ENCODE assay signal across 8 cellular contexts in genomic region chr17:49703557-49704277, GRCh38. TPM values are rescaled to one million over a fixed set of nuclear protein-coding genes. Genes with fewer than 3 reads are reported as not detected.
DNase-seq lines count a peak whose midpoint lies in the region; ATAC-seq and TF ChIP-seq lines count a peak whose summit lies in the region.

No MANE protein-coding gene starts in this region.

- in situ Hi-C loops in GM23248 (cut with MboI): loop anchor here (10.0 kb wide), 1 partner anchor 141 kb away; the partner anchor contains the start of gene TAC4

- H3K4me3 ChIP-seq in BJ (ENCODE audit: low read depth, low read length): no peak overlapping the region
- H3K4me3 ChIP-seq in GM23248: no peak overlapping the region
- no peak overlapping the region for H3K4me3 ChIP-seq in fibroblast of pulmonary artery (replicated peaks; ENCODE audit: low read depth, low read length)
- H3K4me3 ChIP-seq in testis: no peak overlapping the region

- H3K36me3 ChIP-seq in BJ (ENCODE audit: control insufficient read depth, insufficient read depth, low read length) (peaks cover 28% of the 10 kb centered on the region), GM23248 (ENCODE audit: low read depth) (peaks cover 27% of the 10 kb centered on the region), testis (ENCODE audit: low read depth, missing control alignments) (no peaks in the 10 kb centered on the region)

- H3K79me2 ChIP-seq in GM23248 (ENCODE audit: insufficient read depth): peaks cover 25% of the 10 kb centered on the region

- H3K4me2 ChIP-seq in GM23248 (ENCODE audit: unreplicated experiment): no peak overlapping the region

- DNase-seq in BJ (ENCODE audit: low read depth): no peak
- DNase-seq in GM23248: peak; percentile 73
- no peak for DNase-seq in RWPE1 (ENCODE audit: low spot score)
- peak; percentile 64 for DNase-seq in fibroblast of pulmonary artery (ENCODE audit: low read depth)
- peak; percentile 66 for DNase-seq in testis
- DNase-seq in middle frontal gyrus (ENCODE audit: extremely low spot score, low spot score): no peak

- CTCF ChIA-PET in BJ (lab: Yijun Ruan, JAX) (interaction anchor here (0.6 to 26.0 kb wide), 9 partner anchors 8 to 466 kb away, joined by 3 to 638 read pairs (median 7); partner anchors contain the start of gene NXPH3), RWPE1 (lab: Yijun Ruan, JAX) (interaction anchor here (0.9 to 1.8 kb wide), 6 partner anchors 12 to 294 kb away, joined by 3 to 7 read pairs (median 3); no protein-coding TSS in a partner anchor)

- intact Hi-C loops in testis (cut with DNase I; ENCODE audit: low total_unique reads): loop anchor here (5.0 kb wide), 1 partner anchor 149 kb away; no protein-coding TSS in a partner anchor

- ATAC-seq in HG02973 (IDR thresholded peaks at IDR 0.05; ENCODE audit: unreplicated experiment): no peak
- ATAC-seq in GM19023 (IDR thresholded peaks at IDR 0.05; ENCODE audit: unreplicated experiment): no peak

- H3F3A ChIP-seq in GM23248 (ENCODE audit: insufficient read depth): 0 out of 2 replicates have a peak, but pooled peaks cover 4% of the 10 kb centered on the region

- H3K4me1 ChIP-seq in GM23248 (ENCODE audit: insufficient read depth) (peaks cover 10% of the 10 kb centered on the region), testis (peaks cover 14% of the 10 kb centered on the region)

- H3K9ac ChIP-seq in GM23248: no peak overlapping the region

- H3K27me3 ChIP-seq in BJ (ENCODE audit: control insufficient read depth, insufficient read depth, low read length): no peaks in the 10 kb centered on the region
- no peaks in the 10 kb centered on the region for H3K27me3 ChIP-seq in GM23248 (replicated peaks; ENCODE audit: insufficient read depth)
- H3K27me3 ChIP-seq in testis: no peaks in the 10 kb centered on the region

- H3K9me3 ChIP-seq in GM23248 (ENCODE audit: low read depth) (no peaks in the 10 kb centered on the region), testis (no peaks in the 10 kb centered on the region)

- no peak for TF ChIP-seq POLR2A in testis (IDR thresholded peaks at IDR 0.05)

- H2AFZ ChIP-seq in GM23248: no peak overlapping the region

- POLR2A ChIA-PET in BJ (lab: Charles Lee): no interaction called here
- POLR2A ChIA-PET in RWPE1 (lab: Yijun Ruan, JAX; ENCODE audit: low non-redundant PET): interaction anchor here (0.5 kb wide), 1 partner anchor 195 kb away, joined by 3 read pairs; no protein-coding TSS in a partner anchor

- H3K9me2 ChIP-seq in GM23248 (ENCODE audit: insufficient read depth): no peaks in the 10 kb centered on the region

- WGBS in GM23248 (ENCODE audit: low coverage in 1 of 2, low lambda C conversion rate in 2 of 2, missing lambda C conversion rate in 2 of 2), 2 experiments: 51 to 53% methylated on average over 6 of the region's 6 CpGs
- 65 to 72% methylated on average over 5 to 6 of the region's 6 CpGs for WGBS in testis, 2 donors

- no peaks in the 10 kb centered on the region for H4K20me1 ChIP-seq in GM23248 (ENCODE audit: insufficient read depth)

- H3K27ac ChIP-seq in GM23248 (no peak overlapping the region), RWPE1 (no peak overlapping the region), testis (no peak overlapping the region)

- TF ChIP-seq CTCF in BJ (IDR thresholded peaks at IDR 0.05; ENCODE audit: insufficient read depth, low read depth, low read length) (peak; percentile 57), RWPE1 (conservative IDR thresholded peaks at IDR 0.05; ENCODE audit: low read depth) (peak; percentile 51), fibroblast of pulmonary artery (IDR thresholded peaks at IDR 0.05; ENCODE audit: low read length, missing control alignments) (peak; percentile 54), testis (IDR thresholded peaks at IDR 0.05) (peak; percentile 28 to 40 (median 29))

RNA-seq across cellular contexts. Expression of gene SLC35B1, which starts 4.0 kb away (rescaled TPM):
- polyA plus RNA-seq in BJ (2011; rRNA removed): 116 and 120 TPM in 2 replicates
- polyA minus RNA-seq in BJ (2011; rRNA and poly(A)+ RNA removed): 49.7 and 69.7 TPM in 2 replicates
- 38.3 and 71.7 TPM in 2 replicates for total RNA-seq in GM23248 (2014; rRNA removed; shearing (Covaris generic))
- 66.5 and 70.3 TPM in 2 replicates for polyA plus RNA-seq in GM23248 (2016; fragmentation: Nextera tagmentation; extraction: Ambion mirVana)
- 10 to 100 TPM; 39.9 to 45.4 TPM for total RNA-seq in testis
- 66.3 TPM for polyA plus RNA-seq in testis (ENCODE audit: insufficient read depth, low read depth, low replicate concordance)

RNA-seq across cellular contexts. Expression of gene SPOP, which starts 25.8 kb away (rescaled TPM):
- polyA plus RNA-seq in BJ (2011; rRNA removed) (86.4 and 136 TPM in 2 replicates), GM23248 (2016; fragmentation: Nextera tagmentation; extraction: Ambion mirVana) (64.1 and 66.0 TPM in 2 replicates), testis (ENCODE audit: insufficient read depth, low read depth, low replicate concordance) (39.6 TPM)
- 85.6 and 128 TPM in 2 replicates for polyA minus RNA-seq in BJ (2011; rRNA and poly(A)+ RNA removed)
- 40.5 and 69.8 TPM in 2 replicates for total RNA-seq in GM23248 (2014; rRNA removed; shearing (Covaris generic))
- total RNA-seq in testis: 10 to 100 TPM; 52.0 to 60.6 TPM

Comparison
In these comparisons a context has a peak if more than half of its experiments do, and no peak if none do; other contexts are left out.
1. DNase-seq: peak in GM23248 (single experiment), fibroblast of pulmonary artery (single experiment) and testis (single experiment); none in BJ (single experiment), RWPE1 (single experiment) and middle frontal gyrus (single experiment).
2. Peak in every context shown above with its lines, with median percentiles within 50 percentile points of each other: CTCF ChIP-seq.